In the genomic region with DNA sequence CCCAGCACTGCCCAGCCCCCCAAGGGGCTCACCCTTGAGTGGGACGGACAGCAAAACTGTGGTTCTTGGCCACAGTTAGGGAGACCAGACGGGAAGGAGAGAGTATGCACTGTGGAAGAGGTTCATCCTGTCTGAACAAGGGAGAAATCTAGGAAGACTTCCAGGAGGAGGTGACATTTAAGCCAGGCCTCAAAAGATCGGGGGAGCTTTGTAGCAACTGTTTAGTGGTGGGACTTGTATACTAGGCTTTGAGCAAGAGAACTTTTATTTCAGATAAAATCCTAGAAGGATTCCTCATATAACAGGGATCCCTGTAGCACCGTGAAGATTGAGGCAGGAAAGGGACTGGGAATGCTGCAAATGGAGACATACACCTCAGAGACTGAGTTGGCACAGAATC, we compare ENCODE assay signal across 1 cellular context.
TF ChIP-seq lines count a peak whose summit lies in the region.

No MANE protein-coding gene starts in this region.

TF ChIP-seq in WTC11, 78 proteins besides CTCF, POLR2A, EP300 and RAD21 (continued from another document):
- TF ChIP-seq, protein P1, sequence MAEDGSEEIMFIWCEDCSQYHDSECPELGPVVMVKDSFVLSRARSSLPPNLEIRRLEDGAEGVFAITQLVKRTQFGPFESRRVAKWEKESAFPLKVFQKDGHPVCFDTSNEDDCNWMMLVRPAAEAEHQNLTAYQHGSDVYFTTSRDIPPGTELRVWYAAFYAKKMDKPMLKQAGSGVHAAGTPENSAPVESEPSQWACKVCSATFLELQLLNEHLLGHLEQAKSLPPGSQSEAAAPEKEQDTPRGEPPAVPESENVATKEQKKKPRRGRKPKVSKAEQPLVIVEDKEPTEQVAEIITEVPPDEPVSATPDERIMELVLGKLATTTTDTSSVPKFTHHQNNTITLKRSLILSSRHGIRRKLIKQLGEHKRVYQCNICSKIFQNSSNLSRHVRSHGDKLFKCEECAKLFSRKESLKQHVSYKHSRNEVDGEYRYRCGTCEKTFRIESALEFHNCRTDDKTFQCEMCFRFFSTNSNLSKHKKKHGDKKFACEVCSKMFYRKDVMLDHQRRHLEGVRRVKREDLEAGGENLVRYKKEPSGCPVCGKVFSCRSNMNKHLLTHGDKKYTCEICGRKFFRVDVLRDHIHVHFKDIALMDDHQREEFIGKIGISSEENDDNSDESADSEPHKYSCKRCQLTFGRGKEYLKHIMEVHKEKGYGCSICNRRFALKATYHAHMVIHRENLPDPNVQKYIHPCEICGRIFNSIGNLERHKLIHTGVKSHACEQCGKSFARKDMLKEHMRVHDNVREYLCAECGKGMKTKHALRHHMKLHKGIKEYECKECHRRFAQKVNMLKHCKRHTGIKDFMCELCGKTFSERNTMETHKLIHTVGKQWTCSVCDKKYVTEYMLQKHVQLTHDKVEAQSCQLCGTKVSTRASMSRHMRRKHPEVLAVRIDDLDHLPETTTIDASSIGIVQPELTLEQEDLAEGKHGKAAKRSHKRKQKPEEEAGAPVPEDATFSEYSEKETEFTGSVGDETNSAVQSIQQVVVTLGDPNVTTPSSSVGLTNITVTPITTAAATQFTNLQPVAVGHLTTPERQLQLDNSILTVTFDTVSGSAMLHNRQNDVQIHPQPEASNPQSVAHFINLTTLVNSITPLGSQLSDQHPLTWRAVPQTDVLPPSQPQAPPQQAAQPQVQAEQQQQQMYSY (CRISPR knock-in tag; IDR thresholded peaks at IDR 0.05) = no peak
- TF ChIP-seq CREM (CRISPR knock-in tag; IDR thresholded peaks at IDR 0.05) = no peak
- TF ChIP-seq E2F4 (CRISPR knock-in tag; IDR thresholded peaks at IDR 0.05; ENCODE audit: borderline replicate concordance, low read depth) = no peak
- no peak for TF ChIP-seq HMGXB4 (CRISPR knock-in tag; IDR thresholded peaks at IDR 0.05)
- TF ChIP-seq JAZF1 (CRISPR knock-in tag; IDR thresholded peaks at IDR 0.05) = no peak
- TF ChIP-seq, protein P2, sequence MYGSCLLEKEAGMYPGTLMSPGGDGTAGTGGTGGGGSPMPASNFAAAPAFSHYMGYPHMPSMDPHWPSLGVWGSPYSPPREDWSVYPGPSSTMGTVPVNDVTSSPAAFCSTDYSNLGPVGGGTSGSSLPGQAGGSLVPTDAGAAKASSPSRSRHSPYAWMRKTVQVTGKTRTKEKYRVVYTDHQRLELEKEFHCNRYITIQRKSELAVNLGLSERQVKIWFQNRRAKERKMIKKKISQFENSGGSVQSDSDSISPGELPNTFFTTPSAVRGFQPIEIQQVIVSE (CRISPR knock-in tag; IDR thresholded peaks at IDR 0.05; ENCODE audit: borderline replicate concordance) = no peak
- TF ChIP-seq GABPB1 (CRISPR knock-in tag; IDR thresholded peaks at IDR 0.05) = no peak
- no peak for TF ChIP-seq CREB1 (CRISPR knock-in tag; IDR thresholded peaks at IDR 0.05)
- TF ChIP-seq EMX1 (CRISPR knock-in tag; IDR thresholded peaks at IDR 0.05) = no peak
- no peak for TF ChIP-seq ATF1 (CRISPR knock-in tag; IDR thresholded peaks at IDR 0.05)
